Comparison of ENCODE assay signal across 1 cellular context in the genomic region with DNA sequence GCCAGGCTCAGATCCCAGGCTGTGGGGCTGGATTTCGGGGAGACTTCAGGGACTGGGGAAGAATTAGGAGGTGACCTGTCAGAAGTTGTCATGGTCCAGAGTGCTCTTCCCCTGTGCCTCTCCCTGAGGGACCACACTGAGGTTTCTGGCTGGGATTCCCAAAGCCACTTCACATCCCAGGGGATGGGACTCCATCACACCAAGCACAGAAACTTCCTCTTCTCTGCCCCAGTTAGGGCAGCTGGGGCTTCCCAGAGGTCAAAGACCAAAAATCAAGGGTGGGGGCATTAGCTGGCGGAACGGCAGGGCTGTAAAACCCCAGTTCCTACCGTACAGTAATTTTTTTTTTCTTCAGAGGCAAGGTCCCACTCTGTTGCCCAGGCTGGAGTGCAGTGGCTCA.
TF ChIP-seq lines count a peak whose summit lies in the region.

No MANE protein-coding gene starts in this region.

TF ChIP-seq in SK-N-SH treated with all-trans-retinoic acid at 6 μM for 48 hours, 23 proteins besides CTCF, POLR2A, EP300 and RAD21 (continued from another document):
- TF ChIP-seq, protein P1, sequence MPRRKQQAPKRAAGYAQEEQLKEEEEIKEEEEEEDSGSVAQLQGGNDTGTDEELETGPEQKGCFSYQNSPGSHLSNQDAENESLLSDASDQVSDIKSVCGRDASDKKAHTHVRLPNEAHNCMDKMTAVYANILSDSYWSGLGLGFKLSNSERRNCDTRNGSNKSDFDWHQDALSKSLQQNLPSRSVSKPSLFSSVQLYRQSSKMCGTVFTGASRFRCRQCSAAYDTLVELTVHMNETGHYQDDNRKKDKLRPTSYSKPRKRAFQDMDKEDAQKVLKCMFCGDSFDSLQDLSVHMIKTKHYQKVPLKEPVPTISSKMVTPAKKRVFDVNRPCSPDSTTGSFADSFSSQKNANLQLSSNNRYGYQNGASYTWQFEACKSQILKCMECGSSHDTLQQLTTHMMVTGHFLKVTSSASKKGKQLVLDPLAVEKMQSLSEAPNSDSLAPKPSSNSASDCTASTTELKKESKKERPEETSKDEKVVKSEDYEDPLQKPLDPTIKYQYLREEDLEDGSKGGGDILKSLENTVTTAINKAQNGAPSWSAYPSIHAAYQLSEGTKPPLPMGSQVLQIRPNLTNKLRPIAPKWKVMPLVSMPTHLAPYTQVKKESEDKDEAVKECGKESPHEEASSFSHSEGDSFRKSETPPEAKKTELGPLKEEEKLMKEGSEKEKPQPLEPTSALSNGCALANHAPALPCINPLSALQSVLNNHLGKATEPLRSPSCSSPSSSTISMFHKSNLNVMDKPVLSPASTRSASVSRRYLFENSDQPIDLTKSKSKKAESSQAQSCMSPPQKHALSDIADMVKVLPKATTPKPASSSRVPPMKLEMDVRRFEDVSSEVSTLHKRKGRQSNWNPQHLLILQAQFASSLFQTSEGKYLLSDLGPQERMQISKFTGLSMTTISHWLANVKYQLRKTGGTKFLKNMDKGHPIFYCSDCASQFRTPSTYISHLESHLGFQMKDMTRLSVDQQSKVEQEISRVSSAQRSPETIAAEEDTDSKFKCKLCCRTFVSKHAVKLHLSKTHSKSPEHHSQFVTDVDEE (CRISPR knock-in tag; IDR thresholded peaks at IDR 0.05), result no peak
- TF ChIP-seq, protein P2, sequence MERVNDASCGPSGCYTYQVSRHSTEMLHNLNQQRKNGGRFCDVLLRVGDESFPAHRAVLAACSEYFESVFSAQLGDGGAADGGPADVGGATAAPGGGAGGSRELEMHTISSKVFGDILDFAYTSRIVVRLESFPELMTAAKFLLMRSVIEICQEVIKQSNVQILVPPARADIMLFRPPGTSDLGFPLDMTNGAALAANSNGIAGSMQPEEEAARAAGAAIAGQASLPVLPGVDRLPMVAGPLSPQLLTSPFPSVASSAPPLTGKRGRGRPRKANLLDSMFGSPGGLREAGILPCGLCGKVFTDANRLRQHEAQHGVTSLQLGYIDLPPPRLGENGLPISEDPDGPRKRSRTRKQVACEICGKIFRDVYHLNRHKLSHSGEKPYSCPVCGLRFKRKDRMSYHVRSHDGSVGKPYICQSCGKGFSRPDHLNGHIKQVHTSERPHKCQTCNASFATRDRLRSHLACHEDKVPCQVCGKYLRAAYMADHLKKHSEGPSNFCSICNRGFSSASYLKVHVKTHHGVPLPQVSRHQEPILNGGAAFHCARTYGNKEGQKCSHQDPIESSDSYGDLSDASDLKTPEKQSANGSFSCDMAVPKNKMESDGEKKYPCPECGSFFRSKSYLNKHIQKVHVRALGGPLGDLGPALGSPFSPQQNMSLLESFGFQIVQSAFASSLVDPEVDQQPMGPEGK (CRISPR knock-in tag; IDR thresholded peaks at IDR 0.05; ENCODE audit: borderline replicate concordance), result no peak
- TF ChIP-seq CSDC2 (CRISPR knock-in tag; IDR thresholded peaks at IDR 0.05), result no peak
- no peak for TF ChIP-seq SNAI2 (CRISPR knock-in tag; IDR thresholded peaks at IDR 0.05)
- no peak for TF ChIP-seq GLIS3 (CRISPR knock-in tag; IDR thresholded peaks at IDR 0.05)
- no peak for TF ChIP-seq ZNF565 (CRISPR knock-in tag; conservative IDR thresholded peaks at IDR 0.05; ENCODE audit: low read depth)
- TF ChIP-seq, protein P3, sequence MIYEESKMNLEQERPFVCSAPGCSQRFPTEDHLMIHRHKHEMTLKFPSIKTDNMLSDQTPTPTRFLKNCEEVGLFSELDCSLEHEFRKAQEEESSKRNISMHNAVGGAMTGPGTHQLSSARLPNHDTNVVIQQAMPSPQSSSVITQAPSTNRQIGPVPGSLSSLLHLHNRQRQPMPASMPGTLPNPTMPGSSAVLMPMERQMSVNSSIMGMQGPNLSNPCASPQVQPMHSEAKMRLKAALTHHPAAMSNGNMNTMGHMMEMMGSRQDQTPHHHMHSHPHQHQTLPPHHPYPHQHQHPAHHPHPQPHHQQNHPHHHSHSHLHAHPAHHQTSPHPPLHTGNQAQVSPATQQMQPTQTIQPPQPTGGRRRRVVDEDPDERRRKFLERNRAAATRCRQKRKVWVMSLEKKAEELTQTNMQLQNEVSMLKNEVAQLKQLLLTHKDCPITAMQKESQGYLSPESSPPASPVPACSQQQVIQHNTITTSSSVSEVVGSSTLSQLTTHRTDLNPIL (CRISPR knock-in tag; IDR thresholded peaks at IDR 0.05; ENCODE audit: low read depth), result no peak
- TF ChIP-seq, protein P4, sequence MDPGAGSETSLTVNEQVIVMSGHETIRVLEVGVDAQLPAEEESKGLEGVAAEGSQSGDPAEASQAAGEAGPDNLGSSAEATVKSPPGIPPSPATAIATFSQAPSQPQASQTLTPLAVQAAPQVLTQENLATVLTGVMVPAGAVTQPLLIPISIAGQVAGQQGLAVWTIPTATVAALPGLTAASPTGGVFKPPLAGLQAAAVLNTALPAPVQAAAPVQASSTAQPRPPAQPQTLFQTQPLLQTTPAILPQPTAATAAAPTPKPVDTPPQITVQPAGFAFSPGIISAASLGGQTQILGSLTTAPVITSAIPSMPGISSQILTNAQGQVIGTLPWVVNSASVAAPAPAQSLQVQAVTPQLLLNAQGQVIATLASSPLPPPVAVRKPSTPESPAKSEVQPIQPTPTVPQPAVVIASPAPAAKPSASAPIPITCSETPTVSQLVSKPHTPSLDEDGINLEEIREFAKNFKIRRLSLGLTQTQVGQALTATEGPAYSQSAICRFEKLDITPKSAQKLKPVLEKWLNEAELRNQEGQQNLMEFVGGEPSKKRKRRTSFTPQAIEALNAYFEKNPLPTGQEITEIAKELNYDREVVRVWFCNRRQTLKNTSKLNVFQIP (CRISPR knock-in tag; IDR thresholded peaks at IDR 0.05; ENCODE audit: borderline replicate concordance, low read depth), result no peak
